ENCODE assay signal across 15 cellular contexts in genomic region chr21:44957901-44958451, GRCh38. TPM values are rescaled to one million over a fixed set of nuclear protein-coding genes. Genes with fewer than 3 reads are reported as not detected.
DNase-seq lines count a peak whose midpoint lies in the region; ATAC-seq, FAIRE-seq and TF ChIP-seq lines count a peak whose summit lies in the region.
"Had no signal": no experiment of that assay in that cellular context is flagged by ENCODE, and none has a peak within 500 bp of the region (broad histone marks: within the 10 kb centered on the region; RNA-seq: fewer than 3 reads in every experiment).

No MANE protein-coding gene starts in this region.

- intact Hi-C loops in A673 (cut with micrococcal nuclease; ENCODE audit: unreplicated experiment) (loop anchor here (5.0 kb wide), 1 partner anchor 169 kb away; no protein-coding TSS in a partner anchor), left cardiac atrium (cut with DNase I) (loop anchor here in 1 of 2 donors (5.0 kb wide), 1 partner anchor 114 kb away; the partner anchor contains the start of gene ADARB1)

- H3K79me2 ChIP-seq in astrocyte (ENCODE audit: insufficient read depth, low read length), result peaks cover 64% of the 10 kb centered on the region

- H3K9me3 ChIP-seq in A673 (ENCODE audit: low read depth, low read length, poor library complexity, severe bottlenecking), result no peaks in the 10 kb centered on the region
- H3K9me3 ChIP-seq in astrocyte (ENCODE audit: insufficient read depth, low read depth, low read length), result no peaks in the 10 kb centered on the region

- H3K4me3 ChIP-seq in A673 (ENCODE audit: low read depth, low read length, poor library complexity, severe bottlenecking) (no peak overlapping the region), astrocyte (ENCODE audit: insufficient read depth, low read depth, low read length) (no peak overlapping the region), rectal smooth muscle tissue (ENCODE audit: low read length) (no peak overlapping the region)

- in situ Hi-C loops in ACHN (cut with HindIII; ENCODE audit: low pct_ligation_motif_present, low pct_unique_long_range_greater_than_20kb, low sequenced_read_pairs), result no loop called here

- H3K27me3 ChIP-seq in A673 (replicated peaks; ENCODE audit: insufficient read depth, low read depth, low read length, poor library complexity) (no peaks in the 10 kb centered on the region), astrocyte (ENCODE audit: insufficient read depth, low read length) (no peaks in the 10 kb centered on the region), rectal smooth muscle tissue (ENCODE audit: control insufficient read depth, insufficient read depth, low read length) (no peaks in the 10 kb centered on the region)

- H2AFZ ChIP-seq in astrocyte (ENCODE audit: low read depth, low read length), result no peak overlapping the region

- H3K4me1 ChIP-seq in A673 (ENCODE audit: insufficient read depth, low read length, poor library complexity, severe bottlenecking) (peaks cover 49% of the 10 kb centered on the region), astrocyte (ENCODE audit: insufficient read depth, low read length) (peaks cover 43% of the 10 kb centered on the region), rectal smooth muscle tissue (ENCODE audit: control insufficient read depth, insufficient read depth, low read length) (peaks cover 39% of the 10 kb centered on the region)

- no peaks in the 10 kb centered on the region for H3K27me3 Mint-ChIP-seq in astrocyte (ENCODE audit: low read depth, unreplicated experiment)
- H3K27me3 Mint-ChIP-seq: stimulated activated naive CD8-positive, alpha-beta T cell treated with anti-CD3 and anti-CD28 coated beads, Interleukin-15, amount 100 ng/mL, for 72 hours had no signal

- BruUV-seq in A673 (replicated peaks; lab: Mats Ljungman, UMichigan), result no TSS peak

- no peak for FAIRE-seq in astrocyte (lab: Jason Lieb, UNC)

- DNase-seq in A673 (ENCODE audit: low spot score) (no peak), astrocyte (ENCODE audit: low read depth) (no peak), left cardiac atrium (peak; percentile 34), putamen (ENCODE audit: low spot score) (no peak), T-helper 9 cell (no peak), ACHN (no peak)
- DNase-seq: activated CD4-positive, alpha-beta T cell treated with anti-CD3 and anti-CD28 coated beads for 48 hours; activated T-cell treated with anti-CD3 and anti-CD28 coated beads, Interleukin-2, amount 50 U/mL, for 72 hours; Calu3; MV-4-11; NCI-H2227 treated with DMSO at 0.1 percent for 48 hours; stimulated activated naive CD8-positive, alpha-beta T cell treated with anti-CD3 and anti-CD28 coated beads, Interleukin-15, amount 100 ng/mL, for 72 hours had no signal

- peak overlapping the region; percentile 58 for H3K27ac Mint-ChIP-seq in astrocyte (ENCODE audit: unreplicated experiment)
- H3K27ac Mint-ChIP-seq: activated T-cell treated with anti-CD3 and anti-CD28 coated beads, Interleukin-2, amount 50 U/mL, for 72 hours; stimulated activated naive CD8-positive, alpha-beta T cell treated with anti-CD3 and anti-CD28 coated beads, Interleukin-15, amount 100 ng/mL, for 72 hours had no signal

- ATAC-seq in left cardiac atrium, result peak; percentile 5 to 16
- ATAC-seq in HG02938 (IDR thresholded peaks at IDR 0.05; ENCODE audit: unreplicated experiment), result no peak
- ATAC-seq: activated T-cell treated with anti-CD3 and anti-CD28 coated beads, Interleukin-2, amount 50 U/mL, for 72 hours; HCT116; stimulated activated naive CD8-positive, alpha-beta T cell treated with anti-CD3 and anti-CD28 coated beads, Interleukin-15, amount 100 ng/mL, for 72 hours had no signal

- peaks cover 54% of the 10 kb centered on the region for H4K20me1 ChIP-seq in astrocyte (ENCODE audit: insufficient read depth, low read length)

- no peaks in the 10 kb centered on the region for H3K9me3 Mint-ChIP-seq in astrocyte (ENCODE audit: unreplicated experiment)
- H3K9me3 Mint-ChIP-seq: activated T-cell treated with anti-CD3 and anti-CD28 coated beads, Interleukin-2, amount 50 U/mL, for 72 hours; stimulated activated naive CD8-positive, alpha-beta T cell treated with anti-CD3 and anti-CD28 coated beads, Interleukin-15, amount 100 ng/mL, for 72 hours had no signal

- H3K36me3 Mint-ChIP-seq in astrocyte (ENCODE audit: low read depth, unreplicated experiment), result peaks cover 3% of the 10 kb centered on the region

- CTCF ChIA-PET in A673 (lab: Charles Lee), result interaction anchor here (1.1 kb wide), 1 partner anchor 182 kb away, joined by 3 read pairs; no protein-coding TSS in a partner anchor

- no peak overlapping the region for H3K9ac ChIP-seq in astrocyte (ENCODE audit: low read length)
- H3K9ac ChIP-seq in rectal smooth muscle tissue (ENCODE audit: low read length), result no peak overlapping the region

- POLR2A ChIA-PET in A673 (lab: Charles Lee; ENCODE audit: low non-redundant PET), result no interaction called here

- H3K4me3 Mint-ChIP-seq in astrocyte (ENCODE audit: unreplicated experiment), result no peak overlapping the region
- H3K4me3 Mint-ChIP-seq: activated T-cell treated with anti-CD3 and anti-CD28 coated beads, Interleukin-2, amount 50 U/mL, for 72 hours; stimulated activated naive CD8-positive, alpha-beta T cell treated with anti-CD3 and anti-CD28 coated beads, Interleukin-15, amount 100 ng/mL, for 72 hours had no signal

- H3K4me1 Mint-ChIP-seq in astrocyte (ENCODE audit: low read depth, unreplicated experiment), result peaks cover 42% of the 10 kb centered on the region

- H3K36me3 ChIP-seq in A673 (ENCODE audit: insufficient read depth, low read length, poor library complexity, severe bottlenecking), result peaks cover 88% of the 10 kb centered on the region
- H3K36me3 ChIP-seq in astrocyte (ENCODE audit: insufficient read depth, low read length), result peaks cover 6% of the 10 kb centered on the region
- peaks cover 8% of the 10 kb centered on the region for H3K36me3 ChIP-seq in rectal smooth muscle tissue (ENCODE audit: control insufficient read depth, insufficient read depth, low read length)

- TF ChIP-seq CTCF in A673 (conservative IDR thresholded peaks at IDR 0.05; ENCODE audit: low read depth, low read length) (no peak), astrocyte (IDR thresholded peaks at IDR 0.05; ENCODE audit: insufficient read depth, low read depth, low read length) (no peak)

- H3K27ac ChIP-seq in A673 (ENCODE audit: low read depth, low read length, poor library complexity, severe bottlenecking) (peak overlapping the region; percentile 69), astrocyte (ENCODE audit: low read depth, low read length) (no peak overlapping the region), rectal smooth muscle tissue (ENCODE audit: low read depth, low read length) (peak overlapping the region; percentile 79)

- peak overlapping the region; percentile 69 for H3K4me2 ChIP-seq in astrocyte (ENCODE audit: low read length)

RNA-seq across cellular contexts. Expression of gene SLX9, which starts 18.1 kb away (rescaled TPM):
- 114 and 115 TPM in 2 replicates for total RNA-seq in A673 (2021)
- total RNA-seq in astrocyte, result 26.0 and 38.8 TPM in 2 replicates
- total RNA-seq in left cardiac atrium, result 10 to 100 TPM; 26.1 to 28.6 TPM

RNA-seq across cellular contexts. Expression of gene ITGB2, which starts 37.3 kb away (rescaled TPM):
- 5.0 and 7.4 TPM in 2 replicates for total RNA-seq in A673 (2021)
- total RNA-seq in astrocyte, result 0.61 TPM in 1 of 2 replicates, not detected in the other
- 10 to 100 TPM; 31.5 to 70.7 TPM for total RNA-seq in left cardiac atrium
